Comparison of ENCODE assay signal across 11 cellular contexts in the genomic region with DNA sequence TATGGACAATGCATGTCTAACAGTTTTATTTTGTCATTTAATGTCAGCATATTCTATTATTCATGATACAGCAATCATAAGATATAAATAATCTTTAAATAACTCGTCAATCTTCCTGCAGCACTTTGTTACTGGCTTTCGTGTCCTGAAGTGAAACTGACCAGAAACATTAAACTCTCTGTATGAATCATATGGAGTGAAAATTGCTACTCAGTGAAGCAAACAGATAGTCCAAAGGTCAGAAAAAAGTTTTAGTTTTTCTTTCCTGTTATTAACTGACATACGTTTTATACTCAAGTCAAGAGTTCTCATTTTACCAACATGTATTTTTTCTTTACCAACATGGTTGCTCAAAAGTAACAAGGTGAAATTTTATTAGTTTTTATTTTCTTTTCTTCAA.
DNase-seq lines count a peak whose midpoint lies in the region; ATAC-seq and TF ChIP-seq lines count a peak whose summit lies in the region.
"Had no signal": no experiment of that assay in that cellular context is flagged by ENCODE, and none has a peak within 500 bp of the region (broad histone marks: within the 10 kb centered on the region; RNA-seq: fewer than 3 reads in every experiment).

No MANE protein-coding gene starts in this region.

- no peaks in the 10 kb centered on the region for H3K9me3 ChIP-seq in right cardiac atrium (ENCODE audit: control insufficient read depth, low read length)
- H3K9me3 ChIP-seq: thoracic aorta had no signal

- intact Hi-C loops in right cardiac atrium (cut with DNase I) (no loop called here), left cardiac atrium (cut with DNase I) (no loop called here)

- H3K4me1 ChIP-seq in right cardiac atrium (ENCODE audit: control insufficient read depth, insufficient read depth, low read length) = no peaks in the 10 kb centered on the region

- H3K4me3 ChIP-seq in right cardiac atrium (ENCODE audit: low read length) = no peak overlapping the region
- H3K4me3 ChIP-seq: smooth muscle cell, thoracic aorta had no signal

- no peaks in the 10 kb centered on the region for H3K9me3 Mint-ChIP-seq in WTC11

- H3K4me3 Mint-ChIP-seq in WTC11 = no peak overlapping the region

- ATAC-seq in GM18519 (IDR thresholded peaks at IDR 0.05; ENCODE audit: low FRiP score, unreplicated experiment) = peak; percentile 96
- peak; percentile 76 for ATAC-seq in GM21825 (IDR thresholded peaks at IDR 0.05; ENCODE audit: unreplicated experiment)
- ATAC-seq in HG03460 (IDR thresholded peaks at IDR 0.05; ENCODE audit: unreplicated experiment) = peak; percentile 88
- ATAC-seq in right cardiac atrium = no peak
- ATAC-seq in left cardiac atrium = no peak
- ATAC-seq in WTC11 = no peak

- H3K36me3 Mint-ChIP-seq in WTC11 = no peaks in the 10 kb centered on the region

- TF ChIP-seq CTCF in WTC11 (IDR thresholded peaks at IDR 0.05) = no peak

- 68% methylated on average over 3 of the region's 3 CpGs for WGBS in right cardiac atrium

- CTCF ChIA-PET in WTC11 (lab: Charles Lee) = no interaction called here

- H3K4me1 Mint-ChIP-seq in WTC11 = no peaks in the 10 kb centered on the region

- H3K27me3 ChIP-seq in right cardiac atrium (ENCODE audit: control insufficient read depth, insufficient read depth) = no peaks in the 10 kb centered on the region

- POLR2A ChIA-PET in WTC11 (lab: Charles Lee) = no interaction called here

- H3K27ac Mint-ChIP-seq in WTC11 = no peak overlapping the region

- DNase-seq in glomerular visceral epithelial cell (ENCODE audit: extremely low spot score) = peak; percentile 68
- no peak for DNase-seq in COLO668 (lab: John Stamatoyannopoulos, UW; ENCODE audit: unreplicated experiment)
- DNase-seq in right cardiac atrium = no peak
- no peak for DNase-seq in left cardiac atrium
- DNase-seq in WTC11 (ENCODE audit: low spot score) = no peak
- DNase-seq: amniotic stem cell had no signal

- no peaks in the 10 kb centered on the region for H3K27me3 Mint-ChIP-seq in WTC11 (ENCODE audit: low read depth)

- H3K27ac ChIP-seq in right cardiac atrium (ENCODE audit: low read length) = no peak overlapping the region
- H3K27ac ChIP-seq: thoracic aorta had no signal

TF ChIP-seq in WTC11, 78 proteins besides CTCF, POLR2A, EP300 and RAD21:
- no peak for TF ChIP-seq ATF3 (CRISPR knock-in tag; conservative IDR thresholded peaks at IDR 0.05)
- TF ChIP-seq E2F5 (CRISPR knock-in tag; IDR thresholded peaks at IDR 0.05) = no peak
- no peak for TF ChIP-seq GABPB1 (CRISPR knock-in tag; IDR thresholded peaks at IDR 0.05)

Comparison
In these comparisons a context has a peak if more than half of its experiments do, and no peak if none do; other contexts are left out.
1. ATAC-seq: peak in GM18519 (single experiment), GM21825 (single experiment) and HG03460 (single experiment); none in right cardiac atrium (0 of 2), left cardiac atrium (0 of 2) and WTC11 (single experiment).